In genomic region chr1:157963713-157964112, GRCh38 we compare ENCODE assay signal across 9 cellular contexts. TPM values are rescaled to one million over a fixed set of nuclear protein-coding genes. Genes with fewer than 3 reads are reported as not detected.
A peak's percentile ranks its signal among the peaks of the same experiment; 100 is the strongest.
DNase-seq lines count a peak whose midpoint lies in the region; ATAC-seq and TF ChIP-seq lines count a peak whose summit lies in the region.
"Had no signal": no experiment of that assay in that cellular context is flagged by ENCODE, and none has a peak within 500 bp of the region (broad histone marks: within the 10 kb centered on the region; RNA-seq: fewer than 3 reads in every experiment).

No MANE protein-coding gene starts in this region.

- peaks cover 8% of the 10 kb centered on the region for H3K9me3 Mint-ChIP-seq in nephron progenitor cell

- no peak overlapping the region for H3K4me3 ChIP-seq in DND-41 (ENCODE audit: low read depth in 1 of 2, low read length in 2 of 2)
- H3K4me3 ChIP-seq in tibial artery, result no peak overlapping the region

- H3K27me3 Mint-ChIP-seq in nephron progenitor cell (ENCODE audit: low read depth, poor library complexity), result peaks cover 28% of the 10 kb centered on the region

- H3K27me3 ChIP-seq in DND-41 (ENCODE audit: insufficient read depth, low read length, poor library complexity), result peaks cover 24% of the 10 kb centered on the region
- H3K27me3 ChIP-seq in tibial artery, result peaks cover 0 to 21% of the 10 kb centered on the region in 2 donors

- TF ChIP-seq CTCF in DND-41 (IDR thresholded peaks at IDR 0.05; ENCODE audit: borderline replicate concordance, extremely low read depth, low read length, poor library complexity, severe bottlenecking), result peak; percentile 80
- TF ChIP-seq CTCF in nephron progenitor cell (IDR thresholded peaks at IDR 0.05), result peak; percentile 96
- TF ChIP-seq CTCF in tibial artery (IDR thresholded peaks at IDR 0.05), result peak; percentile 81 to 92

- H3K36me3 Mint-ChIP-seq in nephron progenitor cell (ENCODE audit: low read depth), result no peaks in the 10 kb centered on the region

- no peak overlapping the region for H3K4me3 Mint-ChIP-seq in nephron progenitor cell

- H3K27ac Mint-ChIP-seq in nephron progenitor cell, result no peak overlapping the region

- H4K20me1 ChIP-seq in DND-41 (ENCODE audit: insufficient read depth, low read length), result no peaks in the 10 kb centered on the region

- DNase-seq in DND-41, result peak; percentile 75
- DNase-seq in NOMO-1 (lab: John Stamatoyannopoulos, UW; ENCODE audit: unreplicated experiment in 2 of 2), result peak; percentile 21 to 44
- DNase-seq in activated T-cell treated with anti-CD3 and anti-CD28 coated beads for 1 hour (ENCODE audit: low read depth), result peak; percentile 38
- peak; percentile 85 for DNase-seq in nephron progenitor cell
- peak; percentile 42 to 72 for DNase-seq in tibial artery
- DNase-seq in mesenteric fat pad (ENCODE audit: low spot score), result no peak

- intact Hi-C loops in tibial artery (cut with DNase I; ENCODE audit: low total_unique reads), result loop anchor here (5.0 kb wide), 1 partner anchor 1249 kb away; no protein-coding TSS in a partner anchor

- H3K4me1 ChIP-seq in DND-41 (ENCODE audit: insufficient read depth, low read length), result no peaks in the 10 kb centered on the region
- peaks cover 0 to 6% (median under 1%) of the 10 kb centered on the region in 4 donors for H3K4me1 ChIP-seq in tibial artery

- no peak overlapping the region for H3K4me2 ChIP-seq in DND-41 (ENCODE audit: insufficient read depth, low read length)

- no peaks in the 10 kb centered on the region for H3K9me3 ChIP-seq in DND-41 (ENCODE audit: insufficient read depth, low read length, severe bottlenecking)
- H3K9me3 ChIP-seq in tibial artery, result no peaks in the 10 kb centered on the region

- no peak overlapping the region for H3K9ac ChIP-seq in DND-41 (ENCODE audit: low read depth, low read length)

- peaks cover 26% of the 10 kb centered on the region for H3K4me1 Mint-ChIP-seq in nephron progenitor cell

- H3K36me3 ChIP-seq in DND-41 (ENCODE audit: insufficient read depth, low read length) (no peaks in the 10 kb centered on the region), tibial artery (no peaks in the 10 kb centered on the region)

- ATAC-seq in DND-41 (ENCODE audit: insufficient read depth, low read depth) (peak; percentile 95), HG03280 (IDR thresholded peaks at IDR 0.05; ENCODE audit: unreplicated experiment) (peak; percentile 56), esophagus mucosa (peak; percentile 74)

- no peak overlapping the region for H2AFZ ChIP-seq in DND-41 (ENCODE audit: low read depth, low read length)

- no peaks in the 10 kb centered on the region for H3K79me2 ChIP-seq in DND-41 (ENCODE audit: insufficient read depth, low read length)

- H3K27ac ChIP-seq in DND-41 (ENCODE audit: low read length), result no peak overlapping the region
- H3K27ac ChIP-seq in tibial artery, result no peak overlapping the region
- H3K27ac ChIP-seq: epithelial cell of prostate had no signal

RNA-seq across cellular contexts. Expression of gene KIRREL1, which starts 29.7 kb away (rescaled TPM):
- total RNA-seq in esophagus mucosa (9.9 TPM), mesenteric fat pad (99.8 TPM)
